Comparison of ENCODE assay signal across 10 cellular contexts in genomic region chr12:95700316-95700785, GRCh38.
DNase-seq lines count a peak whose midpoint lies in the region; ATAC-seq lines count a peak whose summit lies in the region.
"Had no signal": no experiment of that assay in that cellular context is flagged by ENCODE, and none has a peak within 500 bp of the region (broad histone marks: within the 10 kb centered on the region; RNA-seq: fewer than 3 reads in every experiment).

No MANE protein-coding gene starts in this region.

- WGBS in neuronal stem cell (ENCODE audit: extremely low coverage in 2 of 2, insufficient read length in 2 of 2, insufficient replicate concordance in 1 of 2), 2 donors: no CpG with 5 or more reads among the region's 7 CpGs

- H3K27me3 Mint-ChIP-seq in activated T-cell treated with anti-CD3 and anti-CD28 coated beads, Interleukin-2, amount 50 U/mL, for 24 hours: peaks cover 19% of the 10 kb centered on the region

- H3K79me1 ChIP-seq in neuronal stem cell (ENCODE audit: low read depth, low read length): no peaks in the 10 kb centered on the region

- H4K8ac ChIP-seq in neuronal stem cell (ENCODE audit: low read depth, low read length): no peak overlapping the region

- no peak overlapping the region for H2AFZ ChIP-seq in neuronal stem cell (ENCODE audit: low read length)

- H3K27me3 ChIP-seq in neuronal stem cell (ENCODE audit: control insufficient read depth in 3 of 3, insufficient read depth in 3 of 3, low read depth in 1 of 3, low read length in 3 of 3): peaks cover 0 to 3% (median 0%) of the 10 kb centered on the region in 3 experiments
- H3K27me3 ChIP-seq: BLaER1 treated with 17β-estradiol and CSF1 and Interleukin-3, amounts not matched to agents 10 nM and 100 nM had no signal

- peaks cover 3% of the 10 kb centered on the region for H3K4me1 Mint-ChIP-seq in activated T-cell treated with anti-CD3 and anti-CD28 coated beads, Interleukin-2, amount 50 U/mL, for 24 hours (ENCODE audit: low read depth)
- H3K4me1 Mint-ChIP-seq in stimulated activated effector memory CD8-positive, alpha-beta T cell treated with anti-CD3 and anti-CD28 coated beads, Interleukin-12 subunit alpha, Interleukin-12 subunit beta, amount 100 ng/mL, for 72 hours: peaks cover 11% of the 10 kb centered on the region
- H3K4me1 Mint-ChIP-seq: neural crest cell had no signal

- H4K91ac ChIP-seq in neuronal stem cell (ENCODE audit: low read depth, low read length, poor library complexity): no peak overlapping the region

- no peaks in the 10 kb centered on the region for H3K36me3 Mint-ChIP-seq in activated T-cell treated with anti-CD3 and anti-CD28 coated beads, Interleukin-2, amount 50 U/mL, for 24 hours (ENCODE audit: low read depth)
- H3K36me3 Mint-ChIP-seq in stimulated activated effector memory CD8-positive, alpha-beta T cell treated with anti-CD3 and anti-CD28 coated beads, Interleukin-12 subunit alpha, Interleukin-12 subunit beta, amount 100 ng/mL, for 72 hours: no peaks in the 10 kb centered on the region

- no peak overlapping the region for H3K14ac ChIP-seq in neuronal stem cell (ENCODE audit: low read length)

- no peak overlapping the region for H3K4me2 ChIP-seq in neuronal stem cell (ENCODE audit: insufficient read depth, low read length, poor library complexity, severe bottlenecking)
- H3K4me2 ChIP-seq: BLaER1 treated with 17β-estradiol and CSF1 and Interleukin-3, amounts not matched to agents 10 nM and 100 nM had no signal

- peak overlapping the region; percentile 13 for H3K27ac Mint-ChIP-seq in activated T-cell treated with anti-CD3 and anti-CD28 coated beads, Interleukin-2, amount 50 U/mL, for 24 hours
- no peak overlapping the region for H3K27ac Mint-ChIP-seq in stimulated activated effector memory CD8-positive, alpha-beta T cell treated with anti-CD3 and anti-CD28 coated beads, Interleukin-12 subunit alpha, Interleukin-12 subunit beta, amount 100 ng/mL, for 72 hours

- H3K18ac ChIP-seq in neuronal stem cell (ENCODE audit: low read length): no peak overlapping the region

- H3K23ac ChIP-seq in neuronal stem cell (ENCODE audit: low read depth, low read length, poor library complexity): no peak overlapping the region

- no peak overlapping the region for H2BK120ac ChIP-seq in neuronal stem cell (ENCODE audit: low read depth, low read length)

- DNase-seq in activated T-cell treated with anti-CD3 and anti-CD28 coated beads, Interleukin-2, amount 50 U/mL, for 24 hours: no peak
- DNase-seq in activated T-cell treated with anti-CD3 and anti-CD28 coated beads, Interleukin-2, amount 50 U/mL, for 1 hour: no peak
- DNase-seq in SKM-1 treated with dmso at 0.1 percent for 144 hours (lab: John Stamatoyannopoulos, UW; ENCODE audit: unreplicated experiment) (peak; percentile 4), COLO829 (ENCODE audit: low spot score) (no peak), neuronal stem cell (ENCODE audit: low spot score) (no peak), HuH-7.5 (ENCODE audit: low spot score) (no peak)
- peak; percentile 4 to 54 for DNase-seq in stimulated activated effector memory CD8-positive, alpha-beta T cell treated with anti-CD3 and anti-CD28 coated beads, Interleukin-12 subunit alpha, Interleukin-12 subunit beta, amount 100 ng/mL, for 72 hours (ENCODE audit: low spot score in 2 of 2)

- H2AK5ac ChIP-seq in neuronal stem cell (ENCODE audit: low read depth, low read length): no peak overlapping the region

- peak; percentile 95 for ATAC-seq in HG02970 (IDR thresholded peaks at IDR 0.05; ENCODE audit: low FRiP score, unreplicated experiment)
- ATAC-seq in stimulated activated effector memory CD8-positive, alpha-beta T cell treated with anti-CD3 and anti-CD28 coated beads, Interleukin-12 subunit alpha, Interleukin-12 subunit beta, amount 100 ng/mL, for 72 hours: peak; percentile 92

- no peak overlapping the region for H2BK15ac ChIP-seq in neuronal stem cell (ENCODE audit: low read length)

- H2BK12ac ChIP-seq in neuronal stem cell (ENCODE audit: low read length): no peak overlapping the region

- H3K4ac ChIP-seq in neuronal stem cell (ENCODE audit: low read length): no peak overlapping the region

- no peak overlapping the region for H3K27ac ChIP-seq in neuronal stem cell (replicated peaks; ENCODE audit: low read length)
- H3K27ac ChIP-seq: BLaER1 treated with 17β-estradiol and CSF1 and Interleukin-3, amounts not matched to agents 10 nM and 100 nM had no signal

- no peak overlapping the region for H2BK5ac ChIP-seq in neuronal stem cell (ENCODE audit: low read length)

- H3K9ac ChIP-seq in neuronal stem cell (ENCODE audit: low read depth, low read length, poor library complexity): no peak overlapping the region
- H3K9ac ChIP-seq: BLaER1 treated with 17β-estradiol and CSF1 and Interleukin-3, amounts not matched to agents 10 nM and 100 nM had no signal

- no peaks in the 10 kb centered on the region for H3K9me3 ChIP-seq in neuronal stem cell (replicated peaks in 1 of 2; ENCODE audit: control insufficient read depth in 2 of 2, insufficient read depth in 1 of 2, low read depth in 1 of 2, low read length in 2 of 2)
- H3K9me3 ChIP-seq: BLaER1 treated with 17β-estradiol and CSF1 and Interleukin-3, amounts not matched to agents 10 nM and 100 nM had no signal

- no peaks in the 10 kb centered on the region for H3K9me3 Mint-ChIP-seq in activated T-cell treated with anti-CD3 and anti-CD28 coated beads, Interleukin-2, amount 50 U/mL, for 24 hours
- no peaks in the 10 kb centered on the region for H3K9me3 Mint-ChIP-seq in stimulated activated effector memory CD8-positive, alpha-beta T cell treated with anti-CD3 and anti-CD28 coated beads, Interleukin-12 subunit alpha, Interleukin-12 subunit beta, amount 100 ng/mL, for 72 hours
- H3K9me3 Mint-ChIP-seq: neural crest cell had no signal

- H3K36me3 ChIP-seq in neuronal stem cell (replicated peaks in 1 of 2; ENCODE audit: control insufficient read depth in 2 of 2, insufficient read depth in 2 of 2, low read length in 2 of 2): no peaks in the 10 kb centered on the region
- H3K36me3 ChIP-seq: BLaER1 treated with 17β-estradiol and CSF1 and Interleukin-3, amounts not matched to agents 10 nM and 100 nM had no signal

- H3K4me3 Mint-ChIP-seq in activated T-cell treated with anti-CD3 and anti-CD28 coated beads, Interleukin-2, amount 50 U/mL, for 24 hours: no peak overlapping the region
- H3K4me3 Mint-ChIP-seq in stimulated activated effector memory CD8-positive, alpha-beta T cell treated with anti-CD3 and anti-CD28 coated beads, Interleukin-12 subunit alpha, Interleukin-12 subunit beta, amount 100 ng/mL, for 72 hours: no peak overlapping the region
- H3K4me3 Mint-ChIP-seq: neural crest cell had no signal

- no peaks in the 10 kb centered on the region for H3K4me1 ChIP-seq in neuronal stem cell (ENCODE audit: control insufficient read depth in 2 of 2, insufficient read depth in 1 of 2, low read depth in 1 of 2, low read length in 2 of 2)
- H3K4me1 ChIP-seq: BLaER1 treated with 17β-estradiol and CSF1 and Interleukin-3, amounts not matched to agents 10 nM and 100 nM had no signal

- H3K4me3 ChIP-seq in neuronal stem cell (ENCODE audit: low read length in 2 of 2): no peak overlapping the region
- H3K4me3 ChIP-seq: BLaER1 treated with 17β-estradiol and CSF1 and Interleukin-3, amounts not matched to agents 10 nM and 100 nM had no signal

Comparison
In these comparisons a context has a peak if more than half of its experiments do, and no peak if none do; other contexts are left out.
1. DNase-seq: peak in SKM-1 treated with dmso at 0.1 percent for 144 hours (single experiment) and stimulated activated effector memory CD8-positive, alpha-beta T cell treated with anti-CD3 and anti-CD28 coated beads, Interleukin-12 subunit alpha, Interleukin-12 subunit beta, amount 100 ng/mL, for 72 hours (2 of 2); none in activated T-cell treated with anti-CD3 and anti-CD28 coated beads, Interleukin-2, amount 50 U/mL, for 24 hours (single experiment), activated T-cell treated with anti-CD3 and anti-CD28 coated beads, Interleukin-2, amount 50 U/mL, for 1 hour (single experiment), COLO829 (single experiment), neuronal stem cell (single experiment) and HuH-7.5 (single experiment).